Comparison of ENCODE assay signal across 8 cellular contexts in the genomic region with DNA sequence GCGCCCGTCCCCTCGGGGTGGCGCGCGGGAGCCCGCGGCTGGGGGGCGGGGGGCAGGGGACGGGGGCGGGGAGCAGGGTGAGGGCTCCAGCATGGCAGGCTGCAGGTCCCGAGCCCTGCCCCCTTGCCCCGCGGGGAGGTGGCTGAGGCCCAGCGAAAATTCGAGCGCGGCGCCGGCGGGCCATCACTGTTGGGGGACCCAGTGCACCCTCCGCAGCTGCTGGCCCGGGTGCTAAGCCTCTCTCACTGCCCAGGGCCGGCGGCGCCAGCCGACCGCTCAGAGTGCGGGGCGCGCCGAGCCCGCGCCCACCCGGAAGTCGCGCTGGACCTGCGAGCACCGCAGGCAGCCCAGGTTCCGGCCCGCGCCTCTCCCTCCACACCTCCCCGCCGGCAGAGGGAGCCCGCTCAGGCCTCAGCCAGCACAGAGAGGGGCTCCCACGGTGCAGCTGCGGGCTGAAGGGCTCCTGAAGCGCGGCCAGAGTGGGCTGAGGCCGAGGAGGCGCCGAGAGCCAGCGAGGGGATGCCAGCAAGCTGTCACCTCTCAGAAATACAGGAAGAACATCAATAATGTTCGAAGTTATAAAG.
DNase-seq lines count a peak whose midpoint lies in the region; TF ChIP-seq lines count a peak whose summit lies in the region.
"Not testable (repeated sequence)": the region's sequence is repeated elsewhere in the genome, so short reads cannot be mapped to it uniquely, and the experiment has no call there.

No MANE protein-coding gene starts in this region.

- H3K9ac ChIP-seq in mucosa of rectum (ENCODE audit: low read depth in 1 of 2, low read length in 2 of 2) = peak overlapping the region in 1 of 2 donors; percentile 51

- peak overlapping the region; percentile 48 to 70 for H3K27ac ChIP-seq in mucosa of rectum (ENCODE audit: low read depth in 2 of 2, low read length in 2 of 2)

- H3K4me3 Mint-ChIP-seq in T-helper 2 cell treated with Interferon-gamma antibody and Interleukin-4, amounts not matched to agents 5 μg/mL and 100 μg/mL, for 36 hours = peak overlapping the region; percentile 86
- H3K4me3 Mint-ChIP-seq in activated naive CD4-positive, alpha-beta T cell treated with anti-CD3 and anti-CD28 coated beads, Interleukin-2, amount 10 ng/mL, durations not matched to agents 7 days and 5 days = peak overlapping the region; percentile 78

- H3K4me1 ChIP-seq in mucosa of rectum (ENCODE audit: control insufficient read depth in 2 of 2, insufficient read depth in 2 of 2, low read length in 2 of 2) = not testable (repeated sequence)

- H3K27ac Mint-ChIP-seq in T-helper 2 cell treated with Interferon-gamma antibody and Interleukin-4, amounts not matched to agents 5 μg/mL and 100 μg/mL, for 36 hours = peak overlapping the region; percentile 84
- H3K27ac Mint-ChIP-seq in activated naive CD4-positive, alpha-beta T cell treated with anti-CD3 and anti-CD28 coated beads, Interleukin-2, amount 10 ng/mL, durations not matched to agents 7 days and 5 days = peak overlapping the region; percentile 83

- not testable (repeated sequence) for H3K36me3 ChIP-seq in mucosa of rectum (ENCODE audit: control insufficient read depth in 2 of 2, insufficient read depth in 2 of 2, low read length in 2 of 2)

- not testable (repeated sequence) for H3K27me3 Mint-ChIP-seq in T-helper 2 cell treated with Interferon-gamma antibody and Interleukin-4, amounts not matched to agents 5 μg/mL and 100 μg/mL, for 36 hours (ENCODE audit: low read depth); activated naive CD4-positive, alpha-beta T cell treated with anti-CD3 and anti-CD28 coated beads, Interleukin-2, amount 10 ng/mL, durations not matched to agents 7 days and 5 days

- H3K9me3 ChIP-seq in mucosa of rectum (ENCODE audit: control insufficient read depth in 2 of 2, low read length in 2 of 2) = not testable (repeated sequence)

- H3K4me1 Mint-ChIP-seq in T-helper 2 cell treated with Interferon-gamma antibody and Interleukin-4, amounts not matched to agents 5 μg/mL and 100 μg/mL, for 36 hours (ENCODE audit: low read depth) = not testable (repeated sequence)
- H3K4me1 Mint-ChIP-seq in activated naive CD4-positive, alpha-beta T cell treated with anti-CD3 and anti-CD28 coated beads, Interleukin-2, amount 10 ng/mL, durations not matched to agents 7 days and 5 days = peaks cover 11% of the 10 kb centered on the region

- H3K27me3 ChIP-seq in mucosa of rectum (ENCODE audit: control insufficient read depth in 2 of 2, insufficient read depth in 2 of 2, low read length in 2 of 2) = not testable (repeated sequence)

- H3K36me3 Mint-ChIP-seq in T-helper 2 cell treated with Interferon-gamma antibody and Interleukin-4, amounts not matched to agents 5 μg/mL and 100 μg/mL, for 36 hours (ENCODE audit: low read depth); activated naive CD4-positive, alpha-beta T cell treated with anti-CD3 and anti-CD28 coated beads, Interleukin-2, amount 10 ng/mL, durations not matched to agents 7 days and 5 days: not testable (repeated sequence)

- not testable (repeated sequence) for H3K9me3 Mint-ChIP-seq in T-helper 2 cell treated with Interferon-gamma antibody and Interleukin-4, amounts not matched to agents 5 μg/mL and 100 μg/mL, for 36 hours; activated naive CD4-positive, alpha-beta T cell treated with anti-CD3 and anti-CD28 coated beads, Interleukin-2, amount 10 ng/mL, durations not matched to agents 7 days and 5 days

- H3K4me3 ChIP-seq in fibroblast of pulmonary artery (replicated peaks; ENCODE audit: low read depth, low read length) = peak overlapping the region; percentile 53
- H3K4me3 ChIP-seq in mucosa of rectum (ENCODE audit: low read length in 2 of 2) = peak overlapping the region; percentile 55 to 65

- DNase-seq in AML-193 (lab: John Stamatoyannopoulos, UW) (peak; percentile 26 to 44), GOT3 (lab: John Stamatoyannopoulos, UW) (peak; percentile 80), NCI-H2171 treated with DMSO at 0.1 percent for 48 hours (lab: John Stamatoyannopoulos, UW) (peak; percentile 64), fibroblast of pulmonary artery (ENCODE audit: low read depth) (peak; percentile 68)
- peak; percentile 83 for DNase-seq in T-helper 2 cell treated with Interferon-gamma antibody and Interleukin-4, amounts not matched to agents 5 μg/mL and 100 μg/mL, for 36 hours (ENCODE audit: low spot score)
- peak; percentile 87 for DNase-seq in activated naive CD4-positive, alpha-beta T cell treated with anti-CD3 and anti-CD28 coated beads, Interleukin-2, amount 10 ng/mL, durations not matched to agents 7 days and 5 days
- peak; percentile 77 to 79 for DNase-seq in stimulated activated CD4-positive, alpha-beta T cell treated with anti-CD3 and anti-CD28 coated beads, Interleukin-4, amount 100 ng/mL, for 4 hours

- peak; percentile 25 for TF ChIP-seq CTCF in fibroblast of pulmonary artery (IDR thresholded peaks at IDR 0.05; ENCODE audit: low read length, missing control alignments)

- CTCF ChIA-PET in activated naive CD4-positive, alpha-beta T cell treated with anti-CD3 and anti-CD28 coated beads, Interleukin-2, amount 10 ng/mL, durations not matched to agents 7 days and 5 days (lab: Charles Lee) = not testable (repeated sequence)

Comparison
In these comparisons a context has a peak if more than half of its experiments do, and no peak if none do; other contexts are left out.
1. Peak in every context shown above with its lines: DNase-seq, H3K4me3 ChIP-seq and H3K27ac ChIP-seq.
2. DNase-seq: peak in every context shown above with its lines; median percentile 87 in activated naive CD4-positive, alpha-beta T cell treated with anti-CD3 and anti-CD28 coated beads, Interleukin-2, amount 10 ng/mL, durations not matched to agents 7 days and 5 days; 83 in T-helper 2 cell treated with Interferon-gamma antibody and Interleukin-4, amounts not matched to agents 5 μg/mL and 100 μg/mL, for 36 hours; 80 in GOT3; 78 in stimulated activated CD4-positive, alpha-beta T cell treated with anti-CD3 and anti-CD28 coated beads, Interleukin-4, amount 100 ng/mL, for 4 hours; 68 in fibroblast of pulmonary artery; 64 in NCI-H2171 treated with DMSO at 0.1 percent for 48 hours; 35 in AML-193.